Comparison of ENCODE assay signal across 1 cellular context in genomic region chr10:73713912-73714311, GRCh38.
TF ChIP-seq lines count a peak whose summit lies in the region.
"Not testable (repeated sequence)": the region's sequence is repeated elsewhere in the genome, so short reads cannot be mapped to it uniquely, and the experiment has no call there.

No MANE protein-coding gene starts in this region.

TF ChIP-seq in K562, 482 proteins besides CTCF, POLR2A, EP300 and RAD21:
- peak; percentile 62; the same call in 1 of the 2 replicates for TF ChIP-seq SMARCA4 (IDR thresholded peaks at IDR 0.05)
- peak; percentile 45; the same call in 1 of the 2 replicates for TF ChIP-seq SMARCE1 (IDR thresholded peaks at IDR 0.05)
- peak; percentile 41 for TF ChIP-seq MAFG (tag; conservative IDR thresholded peaks at IDR 0.05)
- TF ChIP-seq JUND (IDR thresholded peaks at IDR 0.05; ENCODE audit: borderline replicate concordance, low read depth, low read length) = peak; percentile 57; the same call in 1 of the 2 replicates
- peak; percentile 23; the same call in 1 of the 3 replicates for TF ChIP-seq JUND (tag; IDR thresholded peaks at IDR 0.05; ENCODE audit: borderline replicate concordance, low read depth, low read length)
- peak in 1 of 2 experiments; percentile 53; a peak in 1 of 4 replicates for TF ChIP-seq FOXK2 (conservative IDR thresholded peaks at IDR 0.05 in 1 of 2, IDR thresholded peaks at IDR 0.05 in 1 of 2; ENCODE audit: low read depth in 2 of 2)
- 0 out of 2 replicates have a peak, but pooled peaks have one; percentile 24 for TF ChIP-seq CREM (IDR thresholded peaks at IDR 0.05; ENCODE audit: low read depth)
- TF ChIP-seq TEAD4 (IDR thresholded peaks at IDR 0.05; ENCODE audit: low read length) = peak; percentile 65
- not testable (repeated sequence) for TF ChIP-seq TEAD4 (CRISPR knock-in tag; IDR thresholded peaks at IDR 0.05; ENCODE audit: borderline replicate concordance); ATF3 (CRISPR knock-in tag; conservative IDR thresholded peaks at IDR 0.05)
- TF ChIP-seq C11orf30 (IDR thresholded peaks at IDR 0.05; ENCODE audit: low read depth) = peak; percentile 52
- peak; percentile 44; the same call in 1 of the 2 replicates for TF ChIP-seq NCOR1 (IDR thresholded peaks at IDR 0.05)
- TF ChIP-seq NFE2 (IDR thresholded peaks at IDR 0.05; ENCODE audit: low read depth) = peak; percentile 69
- peak; percentile 41; the same call in 1 of the 2 replicates for TF ChIP-seq ATF3 (IDR thresholded peaks at IDR 0.05)
- TF ChIP-seq ARID1B (IDR thresholded peaks at IDR 0.05) = peak; percentile 75
- TF ChIP-seq DPF2 (IDR thresholded peaks at IDR 0.05) = peak; percentile 77
- TF ChIP-seq POLR2AphosphoS5 (IDR thresholded peaks at IDR 0.05; ENCODE audit: control insufficient read depth, insufficient read depth, low read depth, low read length) = peak; percentile 34; the same call in 1 of the 2 replicates
- TF ChIP-seq TAL1 (IDR thresholded peaks at IDR 0.05) = peak; percentile 48; the same call in 1 of the 2 replicates
- peak; percentile 66; the same call in 1 of the 2 replicates for TF ChIP-seq SMARCC2 (IDR thresholded peaks at IDR 0.05; ENCODE audit: low read depth)
- peak; percentile 39 for TF ChIP-seq MEIS2 (IDR thresholded peaks at IDR 0.05; ENCODE audit: partially characterized antibody)
- peak; percentile 69 for TF ChIP-seq CBFA2T3 (IDR thresholded peaks at IDR 0.05)
- peak; percentile 55; the same call in 1 of the 2 replicates for TF ChIP-seq PKNOX1 (IDR thresholded peaks at IDR 0.05)
- peak; percentile 65 for TF ChIP-seq TCF3 (CRISPR knock-in tag; IDR thresholded peaks at IDR 0.05)
- TF ChIP-seq DACH1 (IDR thresholded peaks at IDR 0.05; ENCODE audit: partially characterized antibody) = peak; percentile 19
- TF ChIP-seq ZNF316 (IDR thresholded peaks at IDR 0.05) = peak; percentile 65
- TF ChIP-seq CBFA2T2 (conservative IDR thresholded peaks at IDR 0.05) = peak; percentile 65
- TF ChIP-seq FOSL1 (tag; conservative IDR thresholded peaks at IDR 0.05) = peak; percentile 75
- peak in 1 of 2 experiments; percentile 33; a peak in 1 of 4 replicates for TF ChIP-seq MNT (conservative IDR thresholded peaks at IDR 0.05)
